In the genomic region with DNA sequence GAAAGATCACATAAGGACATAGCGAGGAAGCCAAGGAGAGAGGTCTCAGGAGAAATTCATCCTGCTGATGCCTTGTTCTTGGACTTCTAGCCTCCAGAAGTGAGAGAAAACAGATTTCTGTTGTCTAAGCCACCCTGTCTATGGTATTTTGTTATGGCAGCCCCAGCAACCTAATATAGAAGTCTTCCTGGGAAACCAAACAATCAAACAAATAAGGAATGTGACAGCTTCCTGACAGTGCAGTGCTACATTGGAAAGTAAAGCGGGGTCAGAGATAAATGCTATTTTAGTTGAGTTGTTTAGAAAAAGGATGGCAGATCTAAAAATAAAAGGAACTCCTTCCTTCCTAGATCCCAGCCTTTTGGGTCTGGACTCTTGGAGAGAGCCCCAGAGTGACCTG, we compare ENCODE assay signal across 20 cellular contexts.
"Had no signal": no experiment of that assay in that cellular context is flagged by ENCODE, and none has a peak within 500 bp of the region (broad histone marks: within the 10 kb centered on the region; RNA-seq: fewer than 3 reads in every experiment).

No MANE protein-coding gene starts in this region.

- H3K36me3 ChIP-seq: SJSA1 had no signal

- H3K27ac ChIP-seq: RWPE1, SJSA1, SK-N-MC had no signal

- H3K9me3 ChIP-seq: SJSA1 had no signal

- DNase-seq: KBM-7, MV-4-11, NCI-H1048, NCI-H1105 treated with DMSO at 0.1 percent for 48 hours, NCI-H1417 treated with DMSO at 0.1 percent for 48 hours, NCI-H146, NCI-H1694 treated with DMSO at 0.1 percent for 48 hours, NCI-H1930, NCI-H2081, NCI-H2107, NCI-H2227 treated with DMSO at 0.1 percent for 48 hours, NCI-H524, NCI-H69, NCI-H774, PC-3, SIG-M5 had no signal

- H3K27me3 ChIP-seq: SJSA1 had no signal

- H3K4me3 ChIP-seq: SJSA1, SK-N-MC had no signal

- ATAC-seq: Panc1, PC-3 had no signal

- H3K4me1 ChIP-seq: SJSA1 had no signal
